Comparison of ENCODE assay signal across 1 cellular context in genomic region chr10:63123963-63124362, GRCh38.
TF ChIP-seq lines count a peak whose summit lies in the region.

No MANE protein-coding gene starts in this region.

TF ChIP-seq in HepG2, 621 proteins besides CTCF, POLR2A, EP300 and RAD21:
- TF ChIP-seq RARA (CRISPR knock-in tag; IDR thresholded peaks at IDR 0.05) (peak; percentile 68), ZBTB40 (IDR thresholded peaks at IDR 0.05) (no peak), ZBTB40 (CRISPR knock-in tag; IDR thresholded peaks at IDR 0.05) (no peak), ZNF577 (CRISPR knock-in tag; IDR thresholded peaks at IDR 0.05; ENCODE audit: borderline replicate concordance, low read depth) (no peak)
